1 cellular context compared by ENCODE assay signal in the genomic region with DNA sequence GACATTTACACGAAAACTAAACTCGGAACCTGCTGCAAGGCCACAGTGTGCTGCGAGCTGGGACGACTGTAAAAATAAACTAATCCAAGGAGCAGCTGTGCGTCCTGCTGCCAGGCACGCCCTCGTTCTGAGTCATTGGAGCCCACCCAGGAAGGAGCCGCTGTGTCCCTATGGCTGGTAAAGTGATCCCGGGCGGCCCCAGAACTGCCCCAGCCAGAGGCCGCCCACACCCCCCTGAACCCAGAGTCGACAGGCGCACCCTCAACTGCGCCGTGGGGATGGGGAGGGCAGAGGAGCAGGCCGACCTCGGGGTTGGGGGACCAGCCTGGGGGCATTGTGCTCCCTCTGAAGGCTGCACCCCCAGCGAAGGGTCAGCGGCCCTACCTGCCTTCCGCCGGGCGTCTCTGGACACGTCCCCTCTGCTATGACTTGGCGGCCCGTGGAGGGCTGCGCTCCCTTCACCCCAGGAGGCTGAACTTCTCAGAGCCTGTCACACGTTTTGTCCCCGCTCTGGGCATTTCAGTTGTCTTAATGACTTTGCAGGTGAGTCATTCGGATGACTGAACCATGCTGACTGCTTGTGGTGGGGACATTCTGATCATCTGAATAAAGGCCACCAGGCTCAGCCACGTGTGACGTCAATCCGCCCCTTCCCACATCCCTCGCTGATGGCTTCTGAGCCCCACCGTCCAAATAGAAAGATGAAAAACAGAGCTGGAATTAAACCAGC.
TF ChIP-seq lines count a peak whose summit lies in the region.

No MANE protein-coding gene starts in this region.

TF ChIP-seq in K562, 482 proteins besides CTCF, POLR2A, EP300 and RAD21 (continued from another document):
- TF ChIP-seq, protein P1, sequence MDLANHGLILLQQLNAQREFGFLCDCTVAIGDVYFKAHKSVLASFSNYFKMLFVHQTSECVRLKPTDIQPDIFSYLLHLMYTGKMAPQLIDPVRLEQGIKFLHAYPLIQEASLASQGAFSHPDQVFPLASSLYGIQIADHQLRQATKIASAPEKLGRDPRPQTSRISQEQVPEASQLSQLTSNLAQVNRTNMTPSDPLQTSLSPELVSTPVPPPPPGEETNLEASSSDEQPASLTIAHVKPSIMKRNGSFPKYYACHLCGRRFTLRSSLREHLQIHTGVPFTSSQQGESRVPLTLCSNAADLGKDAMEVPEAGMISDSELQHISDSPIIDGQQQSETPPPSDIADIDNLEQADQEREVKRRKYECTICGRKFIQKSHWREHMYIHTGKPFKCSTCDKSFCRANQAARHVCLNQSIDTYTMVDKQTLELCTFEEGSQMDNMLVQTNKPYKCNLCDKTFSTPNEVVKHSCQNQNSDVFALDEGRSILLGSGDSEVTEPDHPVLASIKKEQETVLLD (IDR thresholded peaks at IDR 0.05): no peak
- TF ChIP-seq POLR2B (IDR thresholded peaks at IDR 0.05; ENCODE audit: low read depth, partially characterized antibody): no peak
- TF ChIP-seq BHLHE40 (IDR thresholded peaks at IDR 0.05; ENCODE audit: low read length): 0 out of 2 replicates have a peak, but pooled peaks have one; percentile 2
- TF ChIP-seq NCOA2 (IDR thresholded peaks at IDR 0.05; ENCODE audit: partially characterized antibody in 2 of 2): no peak
